Comparison of ENCODE assay signal across 13 cellular contexts in genomic region chr22:36209394-36209999, GRCh38. TPM values are rescaled to one million over a fixed set of nuclear protein-coding genes. Genes with fewer than 3 reads are reported as not detected.
DNase-seq lines count a peak whose midpoint lies in the region; ATAC-seq, FAIRE-seq and TF ChIP-seq lines count a peak whose summit lies in the region.
"Not testable (repeated sequence)": the region's sequence is repeated elsewhere in the genome, so short reads cannot be mapped to it uniquely, and the experiment has no call there.
"Had no signal": no experiment of that assay in that cellular context is flagged by ENCODE, and none has a peak within 500 bp of the region (broad histone marks: within the 10 kb centered on the region; RNA-seq: fewer than 3 reads in every experiment).

No MANE protein-coding gene starts in this region.

- H3K27ac ChIP-seq in GM12878 (ENCODE audit: control insufficient read depth, insufficient read depth): not testable (repeated sequence)
- peak overlapping the region in 1 of 2 donors; percentile 31 for H3K27ac ChIP-seq in liver (ENCODE audit: low read depth in 1 of 2, low read length in 2 of 2)

- not testable (repeated sequence) for H3K4me3 ChIP-seq in Caco-2 (ENCODE audit: low read depth, low read length); GM12878; liver (ENCODE audit: low read depth in 1 of 3, low read length in 3 of 3)

- RAD21 ChIA-PET in GM12878 (lab: Charles Lee; ENCODE audit: unreplicated experiment): interaction anchor here (1.0 kb wide), 1 partner anchor 8 kb away, joined by 4 read pairs; no protein-coding TSS in a partner anchor

- DNase-seq in CD14-positive monocyte (ENCODE audit: low spot score); GM12878 (ENCODE audit: low read depth, low spot score); endothelial cell (ENCODE audit: low spot score): not testable (repeated sequence)
- peak in 1 of 2 experiments; percentile 29 for DNase-seq in Caco-2
- peak; percentile 72 for DNase-seq in OCI-M1 (lab: John Stamatoyannopoulos, UW)

- SMC1A ChIA-PET in GM12878 (lab: Charles Lee; ENCODE audit: uncharacterized antibody, unreplicated experiment): interaction anchor here (0.8 kb wide), 1 partner anchor 9 kb away, joined by 4 read pairs; no protein-coding TSS in a partner anchor

- in situ Hi-C loops in GM12878 (cut with MboI): not testable (repeated sequence)

- H3K9me3 Mint-ChIP-seq in CD14-positive monocyte: peaks cover 2 to 15% (median 5%) of the 10 kb centered on the region in 7 donors
- peaks cover 36% of the 10 kb centered on the region for H3K9me3 Mint-ChIP-seq in Caco-2 (ENCODE audit: unreplicated experiment)
- not testable (repeated sequence) for H3K9me3 Mint-ChIP-seq in endothelial cell (ENCODE audit: unreplicated experiment); stimulated activated naive CD8-positive, alpha-beta T cell treated with anti-CD3 and anti-CD28 coated beads, Interleukin-15, Interleukin-2, amounts not matched to agents 100 ng/mL and 50 ng/mL, for 24 hours

- CTCF ChIA-PET in Caco-2 (lab: Charles Lee): not testable (repeated sequence)
- CTCF ChIA-PET in GM12878 (lab: Yijun Ruan, JAX): interaction anchor here (1.3 to 3.1 kb wide), 3 partner anchors 13 to 69 kb away, joined by 4 to 21 read pairs (median 4); partner anchors contain the start of gene APOL2

- peak overlapping the region in 1 of 2 donors; percentile 17 for H3K4me3 Mint-ChIP-seq in CD14-positive monocyte
- peak overlapping the region; percentile 44 for H3K4me3 Mint-ChIP-seq in Caco-2 (ENCODE audit: unreplicated experiment)
- H3K4me3 Mint-ChIP-seq in endothelial cell (ENCODE audit: unreplicated experiment): peak overlapping the region; percentile 33
- H3K4me3 Mint-ChIP-seq in stimulated activated naive CD8-positive, alpha-beta T cell treated with anti-CD3 and anti-CD28 coated beads, Interleukin-15, Interleukin-2, amounts not matched to agents 100 ng/mL and 50 ng/mL, for 24 hours: not testable (repeated sequence)

- WGBS in GM12878 (ENCODE audit: insufficient coverage, insufficient replicate concordance, low lambda C conversion rate, missing lambda C conversion rate): 69% methylated on average over 5 of the region's 5 CpGs
- 58% methylated on average over 5 of the region's 5 CpGs for WGBS in liver

- not testable (repeated sequence) for TF ChIP-seq POLR2A in GM12878 (IDR thresholded peaks at IDR 0.05; ENCODE audit: low read depth, low read length)

- BruUV-seq in Caco-2 (replicated peaks; lab: Mats Ljungman, UMichigan); GM12878 (replicated peaks; lab: Mats Ljungman, UMichigan): not testable (repeated sequence)

- H2AFZ ChIP-seq in GM12878 (ENCODE audit: control insufficient read depth, low read depth, low read length): not testable (repeated sequence)

- TF ChIP-seq EP300 in GM12878 (IDR thresholded peaks at IDR 0.05; ENCODE audit: borderline replicate concordance in 1 of 2, control insufficient read depth in 1 of 2, low read depth in 2 of 2, low read length in 2 of 2): not testable (repeated sequence)

- peak overlapping the region in 6 of 7 donors; percentile 6 to 85 (median 71) for H3K27ac Mint-ChIP-seq in CD14-positive monocyte
- H3K27ac Mint-ChIP-seq in Caco-2 (ENCODE audit: unreplicated experiment); endothelial cell (ENCODE audit: unreplicated experiment): not testable (repeated sequence)
- peak overlapping the region; percentile 3 for H3K27ac Mint-ChIP-seq in stimulated activated naive CD8-positive, alpha-beta T cell treated with anti-CD3 and anti-CD28 coated beads, Interleukin-15, Interleukin-2, amounts not matched to agents 100 ng/mL and 50 ng/mL, for 24 hours

- not testable (repeated sequence) for ATAC-seq in GM12878

- not testable (repeated sequence) for H3K27me3 Mint-ChIP-seq in CD14-positive monocyte (ENCODE audit: low read depth in 3 of 3); Caco-2 (ENCODE audit: insufficient read depth, unreplicated experiment)
- H3K27me3 Mint-ChIP-seq in endothelial cell (ENCODE audit: unreplicated experiment): peaks cover 11% of the 10 kb centered on the region
- H3K27me3 Mint-ChIP-seq in stimulated activated naive CD8-positive, alpha-beta T cell treated with anti-CD3 and anti-CD28 coated beads, Interleukin-15, Interleukin-2, amounts not matched to agents 100 ng/mL and 50 ng/mL, for 24 hours: peaks cover 23% of the 10 kb centered on the region

- H3K9ac ChIP-seq in GM12878 (ENCODE audit: control insufficient read depth, insufficient read depth, low read length); liver (ENCODE audit: low read depth in 1 of 2, low read length in 2 of 2): not testable (repeated sequence)

- not testable (repeated sequence) for TF ChIP-seq CTCF in CD14-positive monocyte (IDR thresholded peaks at IDR 0.05); Caco-2 (IDR thresholded peaks at IDR 0.05; ENCODE audit: insufficient read depth in 1 of 2, low read depth in 1 of 2, low read length in 1 of 2, severe bottlenecking in 1 of 2, unreplicated experiment in 1 of 2); GM12878 (IDR thresholded peaks at IDR 0.05 in 2 of 3, conservative IDR thresholded peaks at IDR 0.05 in 1 of 3; ENCODE audit: control insufficient read depth in 2 of 3, extremely low read depth in 1 of 3, insufficient read depth in 1 of 3, low read depth in 3 of 3, low read length in 3 of 3); endothelial cell (IDR thresholded peaks at IDR 0.05; ENCODE audit: unreplicated experiment); liver (IDR thresholded peaks at IDR 0.05; ENCODE audit: low read depth, low read length, missing input control)

- intact Hi-C loops in CD14-positive monocyte (cut with micrococcal nuclease); Caco-2 (cut with micrococcal nuclease; ENCODE audit: unreplicated experiment); GM12878 (cut with micrococcal nuclease; ENCODE audit: unreplicated experiment): not testable (repeated sequence)

- POLR2A ChIA-PET in Caco-2 (lab: Charles Lee): not testable (repeated sequence)
- POLR2A ChIA-PET in GM12878 (lab: Charles Lee): interaction anchor here (1.0 kb wide), 1 partner anchor 41 kb away, joined by 3 read pairs; no protein-coding TSS in a partner anchor

- not testable (repeated sequence) for H3K27me3 ChIP-seq in Caco-2 (replicated peaks; ENCODE audit: control insufficient read depth, insufficient read depth, low read length); GM12878 (replicated peaks in 1 of 2; ENCODE audit: control insufficient read depth in 2 of 2, insufficient read depth in 2 of 2, low read length in 1 of 2); liver (ENCODE audit: control insufficient read depth in 4 of 4, insufficient read depth in 4 of 4, low read length in 3 of 4)

- not testable (repeated sequence) for TF ChIP-seq RAD21 in GM12878 (IDR thresholded peaks at IDR 0.05; ENCODE audit: insufficient read depth, low read depth, low read length); liver (IDR thresholded peaks at IDR 0.05)

- not testable (repeated sequence) for H3K4me1 ChIP-seq in Caco-2; GM12878 (ENCODE audit: control insufficient read depth, insufficient read depth, low read length)
- peaks cover 3 to 31% (median 24%) of the 10 kb centered on the region in 4 donors for H3K4me1 ChIP-seq in liver (ENCODE audit: control insufficient read depth in 4 of 4, insufficient read depth in 4 of 4, low read length in 3 of 4)

- not testable (repeated sequence) for H3K4me2 ChIP-seq in GM12878 (ENCODE audit: control insufficient read depth, insufficient read depth)

- not testable (repeated sequence) for H3K36me3 Mint-ChIP-seq in CD14-positive monocyte; Caco-2 (ENCODE audit: insufficient read depth, unreplicated experiment); endothelial cell (ENCODE audit: low read depth, unreplicated experiment); stimulated activated naive CD8-positive, alpha-beta T cell treated with anti-CD3 and anti-CD28 coated beads, Interleukin-15, Interleukin-2, amounts not matched to agents 100 ng/mL and 50 ng/mL, for 24 hours (ENCODE audit: low read depth)

- not testable (repeated sequence) for H3K36me3 ChIP-seq in Caco-2 (ENCODE audit: control insufficient read depth, insufficient read depth, low read length); GM12878 (ENCODE audit: control insufficient read depth in 2 of 2, insufficient read depth in 2 of 2, low read length in 1 of 2); liver (ENCODE audit: control insufficient read depth in 4 of 4, insufficient read depth in 3 of 4, low read depth in 1 of 4, low read length in 3 of 4)

- not testable (repeated sequence) for FAIRE-seq in GM12878 (lab: Jason Lieb, UNC)

- H3K79me2 ChIP-seq in GM12878 (ENCODE audit: control insufficient read depth, insufficient read depth, low read length): not testable (repeated sequence)

- H3K9me3 ChIP-seq in Caco-2: peaks cover 20% of the 10 kb centered on the region
- not testable (repeated sequence) for H3K9me3 ChIP-seq in GM12878 (replicated peaks; ENCODE audit: control insufficient read depth, insufficient read depth, low read length); liver (ENCODE audit: control insufficient read depth in 4 of 4, low read length in 3 of 4)

- peaks cover 74% of the 10 kb centered on the region for H3K4me1 Mint-ChIP-seq in CD14-positive monocyte
- H3K4me1 Mint-ChIP-seq in Caco-2 (ENCODE audit: low read depth, unreplicated experiment): not testable (repeated sequence)
- peaks cover 19% of the 10 kb centered on the region for H3K4me1 Mint-ChIP-seq in endothelial cell (ENCODE audit: unreplicated experiment)
- H3K4me1 Mint-ChIP-seq in stimulated activated naive CD8-positive, alpha-beta T cell treated with anti-CD3 and anti-CD28 coated beads, Interleukin-15, Interleukin-2, amounts not matched to agents 100 ng/mL and 50 ng/mL, for 24 hours (ENCODE audit: low read depth): peaks cover 13% of the 10 kb centered on the region

- not testable (repeated sequence) for H4K20me1 ChIP-seq in GM12878 (ENCODE audit: control insufficient read depth, insufficient read depth)

RNA-seq across cellular contexts. Expression of gene APOL4, which starts 7.9 kb away (rescaled TPM):
- polyA plus RNA-seq in CD14-positive monocyte (1 to 10 TPM in 1 of 2 donors, under 1 TPM in 1; 0.71 to 1.4 TPM), GM12878 (2011; rRNA removed) (not detected in 2 replicates), GM12878 (2014; fragmentation: Illumina TruSeq; extraction: Trizol) (0.13 and 0.24 TPM in 2 replicates), GM12878 (2014; fragmentation: Nextera tagmentation; extraction: Ambion mirVana) (not detected), GM12878 (2014; rRNA removed) (0.03 and 0.22 TPM in 2 replicates), GM12878 (2016; fragmentation: Nextera tagmentation; extraction: Ambion mirVana) (under 1 TPM in 1 of 2 experiments, not detected in 1; 0.19 TPM), liver (1 to 10 TPM in 1 of 2 donors, under 1 TPM in 1; 0.59 to 2.2 TPM)
- total RNA-seq in Caco-2 (2022) (not detected in 2 replicates), GM12878 (2014; rRNA removed) (not detected in 2 replicates), GM12878 (2014; rRNA removed; fragmentation: Illumina TruSeq; extraction: Trizol) (not detected in 2 replicates), GM12878 (2021) (0.13 TPM in 1 of 2 replicates, not detected in the other), endothelial cell (ENCODE audit: unreplicated experiment) (4.4 TPM), liver (1 to 10 TPM; 1.5 to 2.3 TPM)
- total RNA-seq in GM12878 (2013; cell fraction: nucleolus; rRNA removed): not detected in 2 replicates
- polyA plus RNA-seq in GM12878 (2011; ENCODE audit: low read depth): 0.09 TPM
- not detected in 2 replicates for polyA plus RNA-seq in GM12878 (2011; cell fraction: cytosol; rRNA removed)
- 0.04 and 0.09 TPM in 2 replicates for polyA plus RNA-seq in GM12878 (2011; cell fraction: nucleus; rRNA removed)
- 0.13 TPM in 1 of 2 replicates, not detected in the other for polyA plus RNA-seq in GM12878 (2012)
- polyA minus RNA-seq in GM12878 (2011; rRNA and poly(A)+ RNA removed): 0.26 TPM in 1 of 2 replicates, not detected in the other
- not detected in 2 replicates for polyA minus RNA-seq in GM12878 (2011; cell fraction: cytosol; rRNA and poly(A)+ RNA removed)
- polyA minus RNA-seq in GM12878 (2011; cell fraction: nucleus; rRNA and poly(A)+ RNA removed): not detected in 2 replicates
- total RNA-seq: CD4-positive, alpha-beta T cell; GM23248; H1; H7 had no signal
- polyA plus RNA-seq: A549; CD8-positive, alpha-beta memory T cell; GM23248 had no signal

RNA-seq across cellular contexts. Expression of gene APOL2, which starts 29.8 kb away (rescaled TPM):
- polyA plus RNA-seq in CD14-positive monocyte (10 to 100 TPM; 12.6 to 13.2 TPM), GM12878 (2011; rRNA removed) (32.6 and 39.9 TPM in 2 replicates), GM12878 (2014; fragmentation: Illumina TruSeq; extraction: Trizol) (22.3 and 24.9 TPM in 2 replicates), GM12878 (2014; fragmentation: Nextera tagmentation; extraction: Ambion mirVana) (10 to 100 TPM in 1 of 2 experiments, 1 to 10 TPM in 1; 4.4 to 14.7 TPM), GM12878 (2014; rRNA removed) (26.9 and 27.4 TPM in 2 replicates), GM12878 (2016; fragmentation: Nextera tagmentation; extraction: Ambion mirVana) (10 to 100 TPM; 12.3 to 13.7 TPM), liver (10 to 100 TPM; 20.0 to 23.4 TPM)
- total RNA-seq in Caco-2 (2022) (7.9 and 10.0 TPM in 2 replicates), GM12878 (2014; rRNA removed) (25.1 and 26.6 TPM in 2 replicates), GM12878 (2014; rRNA removed; fragmentation: Illumina TruSeq; extraction: Trizol) (27.0 and 27.3 TPM in 2 replicates), GM12878 (2021) (29.0 and 32.9 TPM in 2 replicates), endothelial cell (ENCODE audit: unreplicated experiment) (55.3 TPM), liver (10 to 100 TPM; 14.3 to 77.2 TPM)
- total RNA-seq in GM12878 (2013; cell fraction: nucleolus; rRNA removed): 49.8 and 51.5 TPM in 2 replicates
- 33.3 TPM for polyA plus RNA-seq in GM12878 (2011; ENCODE audit: low read depth)
- 46.3 and 57.5 TPM in 2 replicates for polyA plus RNA-seq in GM12878 (2011; cell fraction: cytosol; rRNA removed)
- 60.3 and 68.3 TPM in 2 replicates for polyA plus RNA-seq in GM12878 (2011; cell fraction: nucleus; rRNA removed)
- 50.1 and 55.3 TPM in 2 replicates for polyA plus RNA-seq in GM12878 (2012)
- 65.0 and 103 TPM in 2 replicates for polyA minus RNA-seq in GM12878 (2011; rRNA and poly(A)+ RNA removed)
- 17.5 and 18.0 TPM in 2 replicates for polyA minus RNA-seq in GM12878 (2011; cell fraction: cytosol; rRNA and poly(A)+ RNA removed)
- 14.6 and 21.5 TPM in 2 replicates for polyA minus RNA-seq in GM12878 (2011; cell fraction: nucleus; rRNA and poly(A)+ RNA removed)

RNA-seq across cellular contexts. Expression of gene APOL1, which starts 43.4 kb away (rescaled TPM):
- 1 to 10 TPM; 3.4 to 6.1 TPM for polyA plus RNA-seq in CD14-positive monocyte
- 0.32 and 0.39 TPM in 2 replicates for total RNA-seq in Caco-2 (2022)
- total RNA-seq in GM12878 (2013; cell fraction: nucleolus; rRNA removed): 27.2 and 29.3 TPM in 2 replicates
- 13.7 and 14.4 TPM in 2 replicates for total RNA-seq in GM12878 (2014; rRNA removed)
- 12.6 and 13.1 TPM in 2 replicates for total RNA-seq in GM12878 (2014; rRNA removed; fragmentation: Illumina TruSeq; extraction: Trizol)
- total RNA-seq in GM12878 (2021): 27.4 and 28.6 TPM in 2 replicates
- 63.5 TPM for polyA plus RNA-seq in GM12878 (2011; ENCODE audit: low read depth)
- polyA plus RNA-seq in GM12878 (2011; rRNA removed): 27.2 and 42.0 TPM in 2 replicates
- 38.4 and 39.9 TPM in 2 replicates for polyA plus RNA-seq in GM12878 (2011; cell fraction: cytosol; rRNA removed)
- polyA plus RNA-seq in GM12878 (2011; cell fraction: nucleus; rRNA removed): 65.7 and 104 TPM in 2 replicates
- polyA plus RNA-seq in GM12878 (2012): 68.7 and 73.3 TPM in 2 replicates
- 20.6 and 25.3 TPM in 2 replicates for polyA plus RNA-seq in GM12878 (2014; fragmentation: Illumina TruSeq; extraction: Trizol)
- polyA plus RNA-seq in GM12878 (2014; fragmentation: Nextera tagmentation; extraction: Ambion mirVana): 10 to 100 TPM in 1 of 2 experiments, 1 to 10 TPM in 1; 9.0 to 10.7 TPM
- 18.3 and 18.7 TPM in 2 replicates for polyA plus RNA-seq in GM12878 (2014; rRNA removed)
- 10 to 100 TPM; 17.2 to 18.0 TPM for polyA plus RNA-seq in GM12878 (2016; fragmentation: Nextera tagmentation; extraction: Ambion mirVana)
- 33.8 and 34.1 TPM in 2 replicates for polyA minus RNA-seq in GM12878 (2011; rRNA and poly(A)+ RNA removed)
- 11.8 and 16.4 TPM in 2 replicates for polyA minus RNA-seq in GM12878 (2011; cell fraction: cytosol; rRNA and poly(A)+ RNA removed)
- 15.2 and 21.3 TPM in 2 replicates for polyA minus RNA-seq in GM12878 (2011; cell fraction: nucleus; rRNA and poly(A)+ RNA removed)
- total RNA-seq in endothelial cell (ENCODE audit: unreplicated experiment): 2.5 TPM
- total RNA-seq in liver: 100 to 1,000 TPM in 1 of 2 donors, 1 to 10 TPM in 1; 7.7 to 129 TPM
- polyA plus RNA-seq in liver: 10 to 100 TPM; 57.7 to 61.3 TPM
- total RNA-seq: H1, H7 had no signal
- polyA plus RNA-seq: H1 had no signal

RNA-seq across cellular contexts. Expression of gene APOL3, which starts 48.9 kb away (rescaled TPM):
- polyA plus RNA-seq in CD14-positive monocyte (10 to 100 TPM; 39.9 to 61.3 TPM), GM12878 (2011; rRNA removed) (48.6 and 52.4 TPM in 2 replicates), GM12878 (2014; fragmentation: Illumina TruSeq; extraction: Trizol) (62.4 and 63.1 TPM in 2 replicates), GM12878 (2014; fragmentation: Nextera tagmentation; extraction: Ambion mirVana) (10 to 100 TPM in 1 of 2 experiments, 1 to 10 TPM in 1; 6.9 to 33.7 TPM), GM12878 (2014; rRNA removed) (42.9 and 44.5 TPM in 2 replicates), GM12878 (2016; fragmentation: Nextera tagmentation; extraction: Ambion mirVana) (10 to 100 TPM; 21.1 to 23.3 TPM), liver (10 to 100 TPM in 1 of 2 donors, 1 to 10 TPM in 1; 7.2 to 12.2 TPM)
- total RNA-seq in Caco-2 (2022) (0.35 TPM in 1 of 2 replicates, not detected in the other), GM12878 (2014; rRNA removed) (66.8 and 66.9 TPM in 2 replicates), GM12878 (2014; rRNA removed; fragmentation: Illumina TruSeq; extraction: Trizol) (51.7 and 53.4 TPM in 2 replicates), GM12878 (2021) (50.6 and 56.9 TPM in 2 replicates), endothelial cell (ENCODE audit: unreplicated experiment) (1.2 TPM), liver (10 to 100 TPM; 11.4 to 34.5 TPM)
- total RNA-seq in GM12878 (2013; cell fraction: nucleolus; rRNA removed): 65.5 and 77.0 TPM in 2 replicates
- 23.9 TPM for polyA plus RNA-seq in GM12878 (2011; ENCODE audit: low read depth)
- polyA plus RNA-seq in GM12878 (2011; cell fraction: cytosol; rRNA removed): 58.4 and 58.6 TPM in 2 replicates
- 53.1 and 75.8 TPM in 2 replicates for polyA plus RNA-seq in GM12878 (2011; cell fraction: nucleus; rRNA removed)
- 27.5 and 31.6 TPM in 2 replicates for polyA plus RNA-seq in GM12878 (2012)
- 72.4 and 88.2 TPM in 2 replicates for polyA minus RNA-seq in GM12878 (2011; rRNA and poly(A)+ RNA removed)
- polyA minus RNA-seq in GM12878 (2011; cell fraction: cytosol; rRNA and poly(A)+ RNA removed): 19.2 and 22.1 TPM in 2 replicates
- polyA minus RNA-seq in GM12878 (2011; cell fraction: nucleus; rRNA and poly(A)+ RNA removed): 28.0 and 35.9 TPM in 2 replicates
- total RNA-seq: H1 had no signal
- polyA plus RNA-seq: A549 had no signal
